Comparison of ENCODE assay signal across 1 cellular context in genomic region chr6:137776256-137776655, GRCh38.
TF ChIP-seq lines count a peak whose summit lies in the region.

No MANE protein-coding gene starts in this region.

TF ChIP-seq in K562, 482 proteins besides CTCF, POLR2A, EP300 and RAD21 (continued from another document):
- no peak for TF ChIP-seq ZBTB40 (IDR thresholded peaks at IDR 0.05)
- TF ChIP-seq ZBTB40 (CRISPR knock-in tag; IDR thresholded peaks at IDR 0.05): no peak
- TF ChIP-seq HNRNPLL (IDR thresholded peaks at IDR 0.05; ENCODE audit: low read depth, low read length, poor library complexity, severe bottlenecking): no peak
- TF ChIP-seq PPARD (CRISPR knock-in tag; IDR thresholded peaks at IDR 0.05): no peak
